ENCODE assay signal across 35 cellular contexts in genomic region chr2:33949371-33949770, GRCh38.
"Had no signal": no experiment of that assay in that cellular context is flagged by ENCODE, and none has a peak within 500 bp of the region (broad histone marks: within the 10 kb centered on the region; RNA-seq: fewer than 3 reads in every experiment).

No MANE protein-coding gene starts in this region.

- DNase-seq: Karpas-422, Kasumi-1, MG63, MM.1S, MV-4-11, NCI-H1048, NCI-H1092, NCI-H1092 treated with DMSO at 0.1 percent for 48 hours, NCI-H1105, NCI-H1105 treated with DMSO at 0.1 percent for 48 hours, NCI-H1417, NCI-H1417 treated with DMSO at 0.1 percent for 48 hours, NCI-H1436, NCI-H1436 treated with DMSO at 0.1 percent for 48 hours, NCI-H146, NCI-H1694, NCI-H1694 treated with DMSO at 0.1 percent for 48 hours, NCI-H187, NCI-H187 treated with DMSO at 0.1 percent for 48 hours, NCI-H1930, NCI-H2029, NCI-H2029 treated with DMSO at 0.1 percent for 48 hours, NCI-H2081, NCI-H2081 treated with DMSO at 0.1 percent for 48 hours, NCI-H2107, NCI-H2171, NCI-H2171 treated with DMSO at 0.1 percent for 48 hours, NCI-H2227 treated with DMSO at 0.1 percent for 48 hours, NCI-H226, NCI-H345, NCI-H446, NCI-H446 treated with DMSO at 0.1 percent for 48 hours, NCI-H510A, NCI-H510A treated with DMSO at 0.1 percent for 48 hours, NCI-H524 had no signal

- H3K36me3 ChIP-seq: MG63 had no signal

- H3K27me3 ChIP-seq: MG63 had no signal

- H3K9me3 ChIP-seq: MG63 had no signal

- H3K4me3 ChIP-seq: MG63 had no signal
